Comparison of ENCODE assay signal across 1 cellular context in the genomic region with DNA sequence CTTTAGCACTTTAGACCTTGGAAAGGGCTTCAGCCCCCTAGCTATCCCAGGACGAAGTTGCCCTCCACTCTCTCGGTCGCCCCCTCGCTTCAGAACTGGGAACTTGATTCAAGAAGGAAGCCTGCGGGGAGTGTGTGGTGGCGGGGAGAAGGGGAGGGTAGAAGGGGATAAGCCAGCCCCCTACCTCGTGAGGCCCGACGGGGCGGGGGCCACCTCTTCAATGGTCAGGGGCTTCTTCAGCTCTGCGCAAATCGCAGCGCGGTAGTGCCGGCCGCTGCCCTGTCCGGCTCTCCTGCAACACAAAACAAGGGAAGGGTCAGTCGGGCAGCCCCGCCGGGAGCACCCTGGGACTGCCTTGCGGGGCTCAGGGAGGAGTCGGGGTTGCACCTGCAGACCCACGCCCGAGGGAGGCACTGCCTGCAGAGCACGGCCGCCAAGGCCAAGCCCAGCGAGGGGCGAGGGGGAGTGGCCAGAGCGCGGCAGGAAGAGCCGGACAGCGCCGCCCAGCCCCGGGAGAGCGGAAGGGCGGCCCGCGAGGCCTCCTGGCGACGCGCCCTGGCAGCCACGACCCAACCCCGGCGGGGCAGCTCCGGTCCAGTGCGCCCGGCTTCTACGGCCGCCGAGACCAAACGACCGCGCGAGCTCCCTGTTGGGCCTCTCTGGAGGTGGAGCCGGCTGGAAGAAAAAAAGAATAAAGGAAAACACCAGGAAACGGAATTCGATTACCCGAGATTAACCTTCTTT.
TF ChIP-seq lines count a peak whose summit lies in the region.

No MANE protein-coding gene starts in this region.

TF ChIP-seq in K562, 482 proteins besides CTCF, POLR2A, EP300 and RAD21 (continued from another document and continues in another):
- TF ChIP-seq, protein P1, sequence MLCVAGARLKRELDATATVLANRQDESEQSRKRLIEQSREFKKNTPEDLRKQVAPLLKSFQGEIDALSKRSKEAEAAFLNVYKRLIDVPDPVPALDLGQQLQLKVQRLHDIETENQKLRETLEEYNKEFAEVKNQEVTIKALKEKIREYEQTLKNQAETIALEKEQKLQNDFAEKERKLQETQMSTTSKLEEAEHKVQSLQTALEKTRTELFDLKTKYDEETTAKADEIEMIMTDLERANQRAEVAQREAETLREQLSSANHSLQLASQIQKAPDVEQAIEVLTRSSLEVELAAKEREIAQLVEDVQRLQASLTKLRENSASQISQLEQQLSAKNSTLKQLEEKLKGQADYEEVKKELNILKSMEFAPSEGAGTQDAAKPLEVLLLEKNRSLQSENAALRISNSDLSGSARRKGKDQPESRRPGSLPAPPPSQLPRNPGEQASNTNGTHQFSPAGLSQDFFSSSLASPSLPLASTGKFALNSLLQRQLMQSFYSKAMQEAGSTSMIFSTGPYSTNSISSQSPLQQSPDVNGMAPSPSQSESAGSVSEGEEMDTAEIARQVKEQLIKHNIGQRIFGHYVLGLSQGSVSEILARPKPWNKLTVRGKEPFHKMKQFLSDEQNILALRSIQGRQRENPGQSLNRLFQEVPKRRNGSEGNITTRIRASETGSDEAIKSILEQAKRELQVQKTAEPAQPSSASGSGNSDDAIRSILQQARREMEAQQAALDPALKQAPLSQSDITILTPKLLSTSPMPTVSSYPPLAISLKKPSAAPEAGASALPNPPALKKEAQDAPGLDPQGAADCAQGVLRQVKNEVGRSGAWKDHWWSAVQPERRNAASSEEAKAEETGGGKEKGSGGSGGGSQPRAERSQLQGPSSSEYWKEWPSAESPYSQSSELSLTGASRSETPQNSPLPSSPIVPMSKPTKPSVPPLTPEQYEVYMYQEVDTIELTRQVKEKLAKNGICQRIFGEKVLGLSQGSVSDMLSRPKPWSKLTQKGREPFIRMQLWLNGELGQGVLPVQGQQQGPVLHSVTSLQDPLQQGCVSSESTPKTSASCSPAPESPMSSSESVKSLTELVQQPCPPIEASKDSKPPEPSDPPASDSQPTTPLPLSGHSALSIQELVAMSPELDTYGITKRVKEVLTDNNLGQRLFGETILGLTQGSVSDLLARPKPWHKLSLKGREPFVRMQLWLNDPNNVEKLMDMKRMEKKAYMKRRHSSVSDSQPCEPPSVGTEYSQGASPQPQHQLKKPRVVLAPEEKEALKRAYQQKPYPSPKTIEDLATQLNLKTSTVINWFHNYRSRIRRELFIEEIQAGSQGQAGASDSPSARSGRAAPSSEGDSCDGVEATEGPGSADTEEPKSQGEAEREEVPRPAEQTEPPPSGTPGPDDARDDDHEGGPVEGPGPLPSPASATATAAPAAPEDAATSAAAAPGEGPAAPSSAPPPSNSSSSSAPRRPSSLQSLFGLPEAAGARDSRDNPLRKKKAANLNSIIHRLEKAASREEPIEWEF (CRISPR knock-in tag; IDR thresholded peaks at IDR 0.05) = no peak
- TF ChIP-seq ERF (CRISPR knock-in tag; IDR thresholded peaks at IDR 0.05) = no peak
- TF ChIP-seq TRIM24 (IDR thresholded peaks at IDR 0.05) = no peak
- no peak for TF ChIP-seq ZNF3 (CRISPR knock-in tag; IDR thresholded peaks at IDR 0.05)
- TF ChIP-seq ARID3A (IDR thresholded peaks at IDR 0.05; ENCODE audit: borderline replicate concordance, low read depth, low read length) = no peak
- no peak for TF ChIP-seq STAG1 (CRISPR knock-in tag; IDR thresholded peaks at IDR 0.05; ENCODE audit: borderline replicate concordance)
- peak; percentile 72 for TF ChIP-seq GABPA (tag; conservative IDR thresholded peaks at IDR 0.05; ENCODE audit: low read depth)
- no peak for TF ChIP-seq ZNF253 (CRISPR knock-in tag; conservative IDR thresholded peaks at IDR 0.05)
- 0 out of 2 replicates have a peak, but pooled peaks have one; percentile 46 for TF ChIP-seq ELF1 (tag; IDR thresholded peaks at IDR 0.05)
- no peak for TF ChIP-seq PYGO2 (tag; IDR thresholded peaks at IDR 0.05)
- no peak for TF ChIP-seq BCL6 (CRISPR knock-in tag; IDR thresholded peaks at IDR 0.05)
- TF ChIP-seq GATA2 (CRISPR knock-in tag; IDR thresholded peaks at IDR 0.05) = no peak
- TF ChIP-seq, protein P2, sequence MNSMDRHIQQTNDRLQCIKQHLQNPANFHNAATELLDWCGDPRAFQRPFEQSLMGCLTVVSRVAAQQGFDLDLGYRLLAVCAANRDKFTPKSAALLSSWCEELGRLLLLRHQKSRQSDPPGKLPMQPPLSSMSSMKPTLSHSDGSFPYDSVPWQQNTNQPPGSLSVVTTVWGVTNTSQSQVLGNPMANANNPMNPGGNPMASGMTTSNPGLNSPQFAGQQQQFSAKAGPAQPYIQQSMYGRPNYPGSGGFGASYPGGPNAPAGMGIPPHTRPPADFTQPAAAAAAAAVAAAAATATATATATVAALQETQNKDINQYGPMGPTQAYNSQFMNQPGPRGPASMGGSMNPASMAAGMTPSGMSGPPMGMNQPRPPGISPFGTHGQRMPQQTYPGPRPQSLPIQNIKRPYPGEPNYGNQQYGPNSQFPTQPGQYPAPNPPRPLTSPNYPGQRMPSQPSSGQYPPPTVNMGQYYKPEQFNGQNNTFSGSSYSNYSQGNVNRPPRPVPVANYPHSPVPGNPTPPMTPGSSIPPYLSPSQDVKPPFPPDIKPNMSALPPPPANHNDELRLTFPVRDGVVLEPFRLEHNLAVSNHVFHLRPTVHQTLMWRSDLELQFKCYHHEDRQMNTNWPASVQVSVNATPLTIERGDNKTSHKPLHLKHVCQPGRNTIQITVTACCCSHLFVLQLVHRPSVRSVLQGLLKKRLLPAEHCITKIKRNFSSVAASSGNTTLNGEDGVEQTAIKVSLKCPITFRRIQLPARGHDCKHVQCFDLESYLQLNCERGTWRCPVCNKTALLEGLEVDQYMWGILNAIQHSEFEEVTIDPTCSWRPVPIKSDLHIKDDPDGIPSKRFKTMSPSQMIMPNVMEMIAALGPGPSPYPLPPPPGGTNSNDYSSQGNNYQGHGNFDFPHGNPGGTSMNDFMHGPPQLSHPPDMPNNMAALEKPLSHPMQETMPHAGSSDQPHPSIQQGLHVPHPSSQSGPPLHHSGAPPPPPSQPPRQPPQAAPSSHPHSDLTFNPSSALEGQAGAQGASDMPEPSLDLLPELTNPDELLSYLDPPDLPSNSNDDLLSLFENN (IDR thresholded peaks at IDR 0.05; ENCODE audit: low read depth in 2 of 2, low read length in 2 of 2) = no peak
- no peak for TF ChIP-seq NELFE (IDR thresholded peaks at IDR 0.05; ENCODE audit: insufficient read depth, insufficient read length)
- TF ChIP-seq SRSF1 (IDR thresholded peaks at IDR 0.05; ENCODE audit: low read depth, low read length) = no peak
- peak; percentile 49 for TF ChIP-seq L3MBTL2 (IDR thresholded peaks at IDR 0.05)
- no peak for TF ChIP-seq GATAD2A (IDR thresholded peaks at IDR 0.05)
- TF ChIP-seq TCF7 (IDR thresholded peaks at IDR 0.05; ENCODE audit: borderline replicate concordance) = no peak
- TF ChIP-seq MAFF (IDR thresholded peaks at IDR 0.05; ENCODE audit: low read length) = no peak
- no peak for TF ChIP-seq HNRNPLL (IDR thresholded peaks at IDR 0.05; ENCODE audit: low read depth, low read length, poor library complexity, severe bottlenecking)
- TF ChIP-seq CBX8 (IDR thresholded peaks at IDR 0.05; ENCODE audit: borderline replicate concordance, extremely low read depth, low read depth, low read length, poor library complexity, severe bottlenecking) = no peak
- TF ChIP-seq ZNF699 (CRISPR knock-in tag; IDR thresholded peaks at IDR 0.05; ENCODE audit: insufficient replicate concordance) = no peak
- TF ChIP-seq BMI1 (IDR thresholded peaks at IDR 0.05; ENCODE audit: low read length) = no peak
- TF ChIP-seq ZNF263 (CRISPR knock-in tag; IDR thresholded peaks at IDR 0.05; ENCODE audit: borderline replicate concordance) = peak; percentile 47
- TF ChIP-seq STAT6 (CRISPR knock-in tag; IDR thresholded peaks at IDR 0.05) = no peak
- TF ChIP-seq ZSCAN29 (IDR thresholded peaks at IDR 0.05) = no peak
- TF ChIP-seq, protein P3, sequence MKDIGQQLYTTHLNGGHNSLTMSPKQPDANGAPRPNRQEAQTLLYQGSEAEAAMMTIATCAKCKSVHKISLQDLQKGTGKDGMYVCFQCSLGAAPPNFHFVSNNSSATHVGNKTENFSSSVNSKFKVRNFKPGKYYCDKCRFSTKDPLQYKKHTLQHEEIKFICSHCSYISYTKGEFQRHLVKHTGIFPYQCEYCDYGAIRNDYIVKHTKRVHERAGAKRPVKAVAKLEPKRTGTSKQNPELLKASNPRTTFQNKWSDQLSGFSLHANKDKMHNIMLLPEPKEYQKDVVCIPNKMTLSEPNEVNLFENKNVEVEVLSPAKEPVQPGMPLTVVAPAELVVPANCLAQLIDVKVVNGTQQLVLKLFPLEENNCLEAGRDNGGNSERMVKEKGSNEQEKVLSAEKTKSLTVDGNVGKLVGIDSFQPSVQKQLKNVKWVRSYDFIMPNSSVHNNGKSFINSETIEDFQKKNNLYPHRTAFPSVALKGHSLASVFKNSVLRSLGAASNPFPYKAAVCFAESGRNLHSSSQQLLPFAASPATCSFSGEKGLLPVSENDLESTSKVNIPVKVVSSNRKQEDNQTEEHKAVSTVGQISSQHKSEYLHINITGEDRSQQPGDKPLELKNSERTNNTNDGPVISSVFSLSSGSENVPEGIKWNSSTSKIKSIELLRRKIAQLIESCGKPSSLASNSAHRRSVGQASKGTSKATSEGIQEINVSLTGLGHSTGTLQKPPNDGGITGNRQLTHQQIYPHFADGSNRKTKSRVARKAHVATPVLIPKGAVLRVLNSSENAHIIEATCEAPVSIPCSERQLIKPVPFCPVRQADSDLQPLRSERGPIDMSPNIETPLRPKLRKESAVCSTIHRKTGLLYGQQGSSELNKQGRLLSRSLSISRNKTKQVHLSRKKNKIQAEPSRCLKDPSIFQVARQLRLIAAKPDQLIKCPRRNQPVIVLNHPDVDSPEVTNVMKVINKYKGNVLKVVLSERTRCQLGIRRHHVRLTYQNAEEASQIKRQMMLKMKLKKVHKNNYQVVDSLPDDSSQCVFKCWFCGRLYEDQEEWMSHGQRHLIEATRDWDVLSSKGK (CRISPR knock-in tag; IDR thresholded peaks at IDR 0.05) = no peak
- TF ChIP-seq CBX3 (IDR thresholded peaks at IDR 0.05; ENCODE audit: borderline replicate concordance in 1 of 2, low read length in 2 of 2) = no peak
- no peak for TF ChIP-seq ZNF766 (CRISPR knock-in tag; conservative IDR thresholded peaks at IDR 0.05)
- no peak for TF ChIP-seq SRSF3 (IDR thresholded peaks at IDR 0.05; ENCODE audit: insufficient read depth, low read length)
- TF ChIP-seq ZNF134 (CRISPR knock-in tag; conservative IDR thresholded peaks at IDR 0.05) = no peak
- TF ChIP-seq ZKSCAN3 (CRISPR knock-in tag; IDR thresholded peaks at IDR 0.05) = no peak
- TF ChIP-seq CHD4 (IDR thresholded peaks at IDR 0.05; ENCODE audit: insufficient read depth, insufficient replicate concordance, low read depth, low read length, poor library complexity, severe bottlenecking) = no peak
- no peak for TF ChIP-seq ZNF830 (CRISPR knock-in tag; IDR thresholded peaks at IDR 0.05)
- TF ChIP-seq FOSL1 (tag; conservative IDR thresholded peaks at IDR 0.05) = no peak
- TF ChIP-seq, protein P4, sequence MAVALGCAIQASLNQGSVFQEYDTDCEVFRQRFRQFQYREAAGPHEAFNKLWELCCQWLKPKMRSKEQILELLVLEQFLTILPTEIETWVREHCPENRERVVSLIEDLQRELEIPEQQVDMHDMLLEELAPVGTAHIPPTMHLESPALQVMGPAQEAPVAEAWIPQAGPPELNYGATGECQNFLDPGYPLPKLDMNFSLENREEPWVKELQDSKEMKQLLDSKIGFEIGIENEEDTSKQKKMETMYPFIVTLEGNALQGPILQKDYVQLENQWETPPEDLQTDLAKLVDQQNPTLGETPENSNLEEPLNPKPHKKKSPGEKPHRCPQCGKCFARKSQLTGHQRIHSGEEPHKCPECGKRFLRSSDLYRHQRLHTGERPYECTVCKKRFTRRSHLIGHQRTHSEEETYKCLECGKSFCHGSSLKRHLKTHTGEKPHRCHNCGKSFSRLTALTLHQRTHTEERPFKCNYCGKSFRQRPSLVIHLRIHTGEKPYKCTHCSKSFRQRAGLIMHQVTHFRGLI (CRISPR knock-in tag; IDR thresholded peaks at IDR 0.05) = no peak
- TF ChIP-seq ZNF232 (CRISPR knock-in tag; IDR thresholded peaks at IDR 0.05) = no peak
- TF ChIP-seq, protein P5, sequence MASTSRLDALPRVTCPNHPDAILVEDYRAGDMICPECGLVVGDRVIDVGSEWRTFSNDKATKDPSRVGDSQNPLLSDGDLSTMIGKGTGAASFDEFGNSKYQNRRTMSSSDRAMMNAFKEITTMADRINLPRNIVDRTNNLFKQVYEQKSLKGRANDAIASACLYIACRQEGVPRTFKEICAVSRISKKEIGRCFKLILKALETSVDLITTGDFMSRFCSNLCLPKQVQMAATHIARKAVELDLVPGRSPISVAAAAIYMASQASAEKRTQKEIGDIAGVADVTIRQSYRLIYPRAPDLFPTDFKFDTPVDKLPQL (IDR thresholded peaks at IDR 0.05; ENCODE audit: extremely low read depth, insufficient read length) = no peak
- no peak for TF ChIP-seq E2F1 (CRISPR knock-in tag; IDR thresholded peaks at IDR 0.05)
- no peak for TF ChIP-seq ADNP (tag; IDR thresholded peaks at IDR 0.05)
